In the genomic region with DNA sequence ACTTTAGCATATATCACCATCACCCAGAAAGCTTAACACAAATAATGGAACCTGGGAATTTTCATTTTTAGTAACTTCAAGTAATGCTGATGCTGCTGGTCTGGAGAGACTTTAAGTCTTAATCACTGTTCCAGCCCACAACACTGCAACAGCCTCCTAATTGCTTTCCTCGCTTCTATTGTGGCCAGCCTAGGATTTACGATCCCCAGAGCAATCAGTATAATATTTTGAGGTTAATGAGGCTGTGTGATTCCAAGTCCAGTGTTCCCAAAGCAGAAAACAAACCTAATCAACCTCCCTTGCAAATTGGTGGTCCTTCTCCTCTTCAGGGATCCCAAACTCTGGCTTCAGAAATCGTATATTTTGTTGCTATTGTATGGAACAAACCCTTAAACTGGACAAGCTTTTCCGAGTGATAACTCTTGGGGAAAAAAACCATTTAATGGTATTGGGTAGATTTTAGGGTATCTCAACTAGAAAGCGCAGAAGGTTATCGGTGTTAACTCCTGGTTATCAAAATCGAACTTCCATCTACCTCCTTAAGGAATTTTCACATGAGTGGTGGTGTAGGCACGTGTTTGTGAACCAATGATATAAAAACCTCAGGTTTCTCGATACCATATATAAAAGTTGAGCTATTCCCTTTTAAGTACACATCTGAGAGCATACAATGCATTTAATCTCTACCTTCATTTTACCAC, we compare ENCODE assay signal across 8 cellular contexts. TPM values are rescaled to one million over a fixed set of nuclear protein-coding genes. Genes with fewer than 3 reads are reported as not detected.
DNase-seq lines count a peak whose midpoint lies in the region; ATAC-seq and TF ChIP-seq lines count a peak whose summit lies in the region.

No MANE protein-coding gene starts in this region.

- peak overlapping the region; percentile 70 for H3K27ac Mint-ChIP-seq in MCF 10A (ENCODE audit: low read depth, unreplicated experiment)

- H3K27me3 ChIP-seq in AG04450 (ENCODE audit: control insufficient read depth, insufficient read depth, low read length) (no peaks in the 10 kb centered on the region), HUES64 (ENCODE audit: insufficient read depth, low read length) (no peaks in the 10 kb centered on the region), muscle layer of colon (ENCODE audit: control insufficient read depth in 1 of 2, insufficient read depth in 2 of 2, low read length in 2 of 2) (no peaks in the 10 kb centered on the region)

- H3K9me3 Mint-ChIP-seq in MCF 10A (ENCODE audit: unreplicated experiment): no peaks in the 10 kb centered on the region

- CTCF ChIA-PET in AG04450 (lab: Charles Lee) (interaction anchor here (1.3 kb wide), 2 partner anchors 35 to 39 kb away, joined by 3 read pairs; a partner anchor contains a TSS), MCF 10A (lab: Yijun Ruan, JAX) (interaction anchor here (0.7 to 0.9 kb wide), 2 partner anchors 337 to 406 kb away, joined by 3 read pairs; no protein-coding TSS in a partner anchor)

- H3K9ac ChIP-seq in HUES64 (ENCODE audit: low read depth, low read length): peak overlapping the region; percentile 96
- no peak overlapping the region for H3K9ac ChIP-seq in muscle layer of colon (ENCODE audit: low read length)

- POLR2A ChIA-PET in AG04450 (lab: Yijun Ruan, JAX) (interaction anchor here (2.2 kb wide), 1 partner anchor 38 kb away, joined by 25 read pairs; a partner anchor contains a TSS), MCF 10A (lab: Yijun Ruan, JAX) (interaction anchor here (0.6 to 7.9 kb wide), 19 partner anchors 28 to 386 kb away, joined by 3 to 632 read pairs (median 4); partner anchors contain the start of genes OTUD7B, SF3B4 and VPS45)

- H3K27me3 Mint-ChIP-seq in MCF 10A (ENCODE audit: insufficient read depth, unreplicated experiment): no peaks in the 10 kb centered on the region

- peaks cover 10% of the 10 kb centered on the region for H3K36me3 Mint-ChIP-seq in MCF 10A (ENCODE audit: insufficient read depth, unreplicated experiment)

- H3K36me3 ChIP-seq in HUES64 (ENCODE audit: insufficient read depth, low read length) (no peaks in the 10 kb centered on the region), muscle layer of colon (ENCODE audit: insufficient read depth, low read length) (no peaks in the 10 kb centered on the region)

- peaks cover 55% of the 10 kb centered on the region for H3K4me1 Mint-ChIP-seq in MCF 10A (ENCODE audit: insufficient read depth, unreplicated experiment)

- H3K4me3 Mint-ChIP-seq in MCF 10A (ENCODE audit: unreplicated experiment): peak overlapping the region; percentile 74

- H3K4me3 ChIP-seq in AG04450 (ENCODE audit: low read depth, low read length) (peak overlapping the region; percentile 71), HUES64 (ENCODE audit: low read length) (peak overlapping the region; percentile 89), muscle layer of colon (ENCODE audit: low read depth in 1 of 2, low read length in 2 of 2) (peak overlapping the region; percentile 29 to 56)

- TF ChIP-seq CTCF in AG04450 (IDR thresholded peaks at IDR 0.05; ENCODE audit: low read depth, low read length) (no peak), MCF 10A (IDR thresholded peaks at IDR 0.05; ENCODE audit: unreplicated experiment) (no peak)

- peaks cover 46% of the 10 kb centered on the region for H3K4me1 ChIP-seq in HUES64 (ENCODE audit: insufficient read depth, low read length)
- peaks cover 26% of the 10 kb centered on the region for H3K4me1 ChIP-seq in muscle layer of colon (ENCODE audit: insufficient read depth, low read length)

- no peak for ATAC-seq in HG03108 (IDR thresholded peaks at IDR 0.05; ENCODE audit: unreplicated experiment)
- ATAC-seq in GM18520 (IDR thresholded peaks at IDR 0.05; ENCODE audit: unreplicated experiment): no peak
- no peak for ATAC-seq in GM21576 (IDR thresholded peaks at IDR 0.05; ENCODE audit: unreplicated experiment)
- ATAC-seq in GM21528 (IDR thresholded peaks at IDR 0.05; ENCODE audit: low FRiP score, unreplicated experiment): no peak

- DNase-seq in AG04450 (ENCODE audit: low read depth, low spot score): no peak
- DNase-seq in MCF 10A (ENCODE audit: unreplicated experiment): peak; percentile 6

- no TSS peak for BruUV-seq in MCF 10A (replicated peaks; lab: Mats Ljungman, UMichigan)

- H3K9me3 ChIP-seq in AG04450 (ENCODE audit: control insufficient read depth, insufficient read depth, low read length): no peaks in the 10 kb centered on the region
- no peaks in the 10 kb centered on the region for H3K9me3 ChIP-seq in HUES64 (ENCODE audit: insufficient read depth, low read depth, low read length)
- H3K9me3 ChIP-seq in muscle layer of colon (ENCODE audit: low read length): no peaks in the 10 kb centered on the region

- under 1% methylated on average over 4 of the region's 9 CpGs for WGBS in HUES64

- H3K27ac ChIP-seq in AG04450 (ENCODE audit: low read depth, low read length): no peak overlapping the region
- peak overlapping the region; percentile 75 for H3K27ac ChIP-seq in HUES64 (ENCODE audit: low read depth, low read length)
- no peak overlapping the region for H3K27ac ChIP-seq in muscle layer of colon (ENCODE audit: low read depth, low read length)

- intact Hi-C loops in MCF 10A (cut with micrococcal nuclease): no loop called here

RNA-seq across cellular contexts. Expression of gene BOLA1, which starts 50.0 kb away (rescaled TPM):
- polyA plus RNA-seq in AG04450 (2011; rRNA removed): 10.1 and 11.8 TPM in 2 replicates
- 0.69 and 1.5 TPM in 2 replicates for polyA minus RNA-seq in AG04450 (2011; rRNA and poly(A)+ RNA removed)
- polyA plus RNA-seq in HUES64 (2013, experiment 1 of 2): 3.7 TPM
- 5.2 TPM for polyA plus RNA-seq in HUES64 (2013, experiment 2 of 2)
- total RNA-seq in MCF 10A (2022): 17.4 and 22.4 TPM in 2 replicates
